In the genomic region with DNA sequence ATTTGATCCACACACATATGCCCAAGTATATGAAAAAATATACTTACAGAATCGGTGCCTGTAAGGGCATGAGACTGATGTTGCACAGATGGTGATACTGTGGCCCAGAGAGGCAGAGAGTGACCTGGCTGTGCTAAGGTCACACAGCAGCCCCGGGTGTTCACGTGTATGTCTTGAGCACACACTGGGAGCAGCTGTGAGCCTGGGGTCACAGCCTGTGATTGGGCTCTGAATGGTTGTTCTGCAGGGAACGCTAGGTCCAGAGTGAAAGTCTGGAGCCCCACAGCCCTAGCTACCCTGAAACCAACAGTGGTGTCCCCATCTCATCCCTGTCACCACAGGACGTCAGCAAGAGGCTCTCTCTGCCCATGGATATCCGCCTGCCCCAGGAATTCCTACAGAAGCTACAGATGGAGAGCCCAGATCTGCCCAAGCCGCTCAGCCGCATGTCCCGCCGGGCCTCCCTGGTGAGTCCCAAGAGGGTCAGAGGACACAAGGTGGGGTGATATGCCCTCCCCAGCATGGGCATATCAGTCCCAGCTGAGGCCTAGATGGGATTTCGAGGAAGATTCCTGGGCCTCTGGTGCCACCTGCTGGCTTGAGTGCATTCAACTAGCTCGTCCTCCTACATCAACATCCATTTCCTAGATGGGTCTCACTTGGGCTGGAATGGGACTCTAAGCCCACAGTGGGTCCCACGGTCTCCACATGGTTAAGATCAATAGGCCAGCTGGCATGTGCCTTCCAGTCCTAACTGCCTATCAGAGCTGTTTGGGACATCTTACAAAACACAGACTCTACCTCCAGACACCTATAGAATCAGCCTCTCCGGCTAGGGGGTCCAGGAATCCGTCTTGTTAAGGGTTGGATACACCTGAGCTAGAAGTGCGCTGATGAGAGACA, we compare ENCODE assay signal across 8 cellular contexts. TPM values are rescaled to one million over a fixed set of nuclear protein-coding genes. Genes with fewer than 3 reads are reported as not detected.
A peak's percentile ranks its signal among the peaks of the same experiment; 100 is the strongest.
DNase-seq lines count a peak whose midpoint lies in the region; ATAC-seq and TF ChIP-seq lines count a peak whose summit lies in the region.

No MANE protein-coding gene starts in this region.

- TF ChIP-seq RAD21 in Ishikawa (IDR thresholded peaks at IDR 0.05; ENCODE audit: low read depth): peak; percentile 98

- intact Hi-C loops in natural killer cell (cut with micrococcal nuclease): loop anchor here (1.0 to 10.0 kb wide), 5 partner anchors 36 to 249 kb away; no protein-coding TSS in a partner anchor

- H3K27ac Mint-ChIP-seq in natural killer cell: no peak overlapping the region

- DNase-seq in D341Med (ENCODE audit: low spot score) (peak; percentile 86), OCI-M2 (lab: John Stamatoyannopoulos, UW; ENCODE audit: unreplicated experiment) (peak; percentile 74), activated T-cell treated with anti-CD3 and anti-CD28 coated beads for 4 hours (peak; percentile 63), natural killer cell (peak; percentile 61)
- DNase-seq in stimulated activated naive CD4-positive, alpha-beta T cell (lab: John Stamatoyannopoulos, UW): peak; percentile 27 to 67 (median 57)

- ATAC-seq in esophagus mucosa: peak; percentile 55
- peak; percentile 42 to 67 (median 64) for ATAC-seq in natural killer cell
- no peak for ATAC-seq in HG03439 (IDR thresholded peaks at IDR 0.05; ENCODE audit: unreplicated experiment)

- no peak for TF ChIP-seq EP300 in Ishikawa (IDR thresholded peaks at IDR 0.05; ENCODE audit: borderline replicate concordance)

- H3K4me3 Mint-ChIP-seq in natural killer cell: no peak overlapping the region

- H3K36me3 Mint-ChIP-seq in natural killer cell: no peaks in the 10 kb centered on the region

- H3K9me3 Mint-ChIP-seq in natural killer cell: no peaks in the 10 kb centered on the region

- H3K27me3 Mint-ChIP-seq in natural killer cell (ENCODE audit: low read depth in 2 of 2): peaks cover 0 to 5% of the 10 kb centered on the region in 2 donors

- peak; percentile 69 for TF ChIP-seq CTCF in natural killer cell (IDR thresholded peaks at IDR 0.05)

- H3K4me1 Mint-ChIP-seq in natural killer cell: peaks cover 0 to 1% of the 10 kb centered on the region in 2 donors

TF ChIP-seq in Ishikawa, 13 proteins besides CTCF, POLR2A, EP300 and RAD21:
- TF ChIP-seq TCF12 (IDR thresholded peaks at IDR 0.05; ENCODE audit: low read depth) (no peak), TAF1 (IDR thresholded peaks at IDR 0.05; ENCODE audit: low read depth) (no peak), EGR1 (IDR thresholded peaks at IDR 0.05) (no peak), TEAD4 (IDR thresholded peaks at IDR 0.05) (no peak), NFIC (IDR thresholded peaks at IDR 0.05) (no peak), CEBPB (IDR thresholded peaks at IDR 0.05) (no peak), ZBTB7A (IDR thresholded peaks at IDR 0.05; ENCODE audit: low read depth) (no peak), CREB1 (IDR thresholded peaks at IDR 0.05; ENCODE audit: low read depth) (no peak), YY1 (IDR thresholded peaks at IDR 0.05; ENCODE audit: low read depth) (no peak)
- TF ChIP-seq, protein P1, sequence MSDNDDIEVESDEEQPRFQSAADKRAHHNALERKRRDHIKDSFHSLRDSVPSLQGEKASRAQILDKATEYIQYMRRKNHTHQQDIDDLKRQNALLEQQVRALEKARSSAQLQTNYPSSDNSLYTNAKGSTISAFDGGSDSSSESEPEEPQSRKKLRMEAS (IDR thresholded peaks at IDR 0.05): no peak
- TF ChIP-seq, protein P2, sequence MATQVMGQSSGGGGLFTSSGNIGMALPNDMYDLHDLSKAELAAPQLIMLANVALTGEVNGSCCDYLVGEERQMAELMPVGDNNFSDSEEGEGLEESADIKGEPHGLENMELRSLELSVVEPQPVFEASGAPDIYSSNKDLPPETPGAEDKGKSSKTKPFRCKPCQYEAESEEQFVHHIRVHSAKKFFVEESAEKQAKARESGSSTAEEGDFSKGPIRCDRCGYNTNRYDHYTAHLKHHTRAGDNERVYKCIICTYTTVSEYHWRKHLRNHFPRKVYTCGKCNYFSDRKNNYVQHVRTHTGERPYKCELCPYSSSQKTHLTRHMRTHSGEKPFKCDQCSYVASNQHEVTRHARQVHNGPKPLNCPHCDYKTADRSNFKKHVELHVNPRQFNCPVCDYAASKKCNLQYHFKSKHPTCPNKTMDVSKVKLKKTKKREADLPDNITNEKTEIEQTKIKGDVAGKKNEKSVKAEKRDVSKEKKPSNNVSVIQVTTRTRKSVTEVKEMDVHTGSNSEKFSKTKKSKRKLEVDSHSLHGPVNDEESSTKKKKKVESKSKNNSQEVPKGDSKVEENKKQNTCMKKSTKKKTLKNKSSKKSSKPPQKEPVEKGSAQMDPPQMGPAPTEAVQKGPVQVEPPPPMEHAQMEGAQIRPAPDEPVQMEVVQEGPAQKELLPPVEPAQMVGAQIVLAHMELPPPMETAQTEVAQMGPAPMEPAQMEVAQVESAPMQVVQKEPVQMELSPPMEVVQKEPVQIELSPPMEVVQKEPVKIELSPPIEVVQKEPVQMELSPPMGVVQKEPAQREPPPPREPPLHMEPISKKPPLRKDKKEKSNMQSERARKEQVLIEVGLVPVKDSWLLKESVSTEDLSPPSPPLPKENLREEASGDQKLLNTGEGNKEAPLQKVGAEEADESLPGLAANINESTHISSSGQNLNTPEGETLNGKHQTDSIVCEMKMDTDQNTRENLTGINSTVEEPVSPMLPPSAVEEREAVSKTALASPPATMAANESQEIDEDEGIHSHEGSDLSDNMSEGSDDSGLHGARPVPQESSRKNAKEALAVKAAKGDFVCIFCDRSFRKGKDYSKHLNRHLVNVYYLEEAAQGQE (IDR thresholded peaks at IDR 0.05; ENCODE audit: low read depth): no peak
- TF ChIP-seq, protein P3, sequence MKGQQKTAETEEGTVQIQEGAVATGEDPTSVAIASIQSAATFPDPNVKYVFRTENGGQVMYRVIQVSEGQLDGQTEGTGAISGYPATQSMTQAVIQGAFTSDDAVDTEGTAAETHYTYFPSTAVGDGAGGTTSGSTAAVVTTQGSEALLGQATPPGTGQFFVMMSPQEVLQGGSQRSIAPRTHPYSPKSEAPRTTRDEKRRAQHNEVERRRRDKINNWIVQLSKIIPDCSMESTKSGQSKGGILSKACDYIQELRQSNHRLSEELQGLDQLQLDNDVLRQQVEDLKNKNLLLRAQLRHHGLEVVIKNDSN (IDR thresholded peaks at IDR 0.05): no peak
TF ChIP-seq in Ishikawa: peak in this region for 0.

RNA-seq across cellular contexts. Expression of a gene that starts 19.7 kb away (rescaled TPM):
- 3.5 TPM for total RNA-seq in esophagus mucosa
- total RNA-seq in natural killer cell: 1 to 10 TPM; 1.9 to 5.3 (median 4.0) TPM
